In genomic region chr11:61962213-61963015, GRCh38 we compare ENCODE assay signal across 6 cellular contexts. TPM values are rescaled to one million over a fixed set of nuclear protein-coding genes. Genes with fewer than 3 reads are reported as not detected.
DNase-seq lines count a peak whose midpoint lies in the region; ATAC-seq lines count a peak whose summit lies in the region.

No MANE protein-coding gene starts in this region.

- H3K27me3 Mint-ChIP-seq in effector memory CD8-positive, alpha-beta T cell, result no peaks in the 10 kb centered on the region

- H3K27ac Mint-ChIP-seq in effector memory CD8-positive, alpha-beta T cell, result peak overlapping the region; percentile 97

- intact Hi-C loops in sciatic nerve (cut with DNase I), result no loop called here

- peak overlapping the region in 1 of 2 donors; percentile 49 for H3K4me3 Mint-ChIP-seq in effector memory CD8-positive, alpha-beta T cell

- no peaks in the 10 kb centered on the region for H3K9me3 Mint-ChIP-seq in effector memory CD8-positive, alpha-beta T cell

- H3K36me3 Mint-ChIP-seq in effector memory CD8-positive, alpha-beta T cell (ENCODE audit: insufficient read depth), result peaks cover 66% of the 10 kb centered on the region

- DNase-seq in LHCN-M2 (ENCODE audit: low read depth) (peak; percentile 51), sciatic nerve (ENCODE audit: low spot score) (peak; percentile 53), LoVo (ENCODE audit: low spot score) (no peak)
- no peak for DNase-seq in effector memory CD8-positive, alpha-beta T cell
- DNase-seq in activated CD4-positive, alpha-beta T cell treated with anti-CD3 and anti-CD28 coated beads for 48 hours, result no peak
- no peak for DNase-seq in stimulated activated CD4-positive, alpha-beta T cell treated with anti-CD3 and anti-CD28 coated beads, Interleukin-12 subunit alpha, Interleukin-12 subunit beta, amount 100 ng/mL, for 4 hours

- H3K4me1 Mint-ChIP-seq in effector memory CD8-positive, alpha-beta T cell (ENCODE audit: low read depth in 2 of 2), result peaks cover 22% of the 10 kb centered on the region in 2 donors

- ATAC-seq in effector memory CD8-positive, alpha-beta T cell (replicated peaks), result no peak
- no peak for ATAC-seq in sciatic nerve

RNA-seq across cellular contexts. Expression of gene FTH1, which starts 5.0 kb away (rescaled TPM):
- total RNA-seq in LHCN-M2 (2014; rRNA removed), result 718 and 1,060 TPM in 2 replicates
- 13,028 TPM for polyA plus RNA-seq in LHCN-M2 (2012)
- total RNA-seq in sciatic nerve, result 4,297 TPM

RNA-seq across cellular contexts. Expression of gene BEST1, which starts 12.3 kb away (rescaled TPM):
- 3.5 and 7.1 TPM in 2 replicates for total RNA-seq in LHCN-M2 (2014; rRNA removed)
- polyA plus RNA-seq in LHCN-M2 (2012), result 3.2 TPM
- total RNA-seq in sciatic nerve, result 31.3 TPM

RNA-seq across cellular contexts. Expression of gene RAB3IL1, which starts 45.0 kb away (rescaled TPM):
- total RNA-seq in LHCN-M2 (2014; rRNA removed), result 2.4 and 4.8 TPM in 2 replicates
- 6.4 TPM for polyA plus RNA-seq in LHCN-M2 (2012)
- 70.5 TPM for total RNA-seq in sciatic nerve

Comparison
In these comparisons a context has a peak if more than half of its experiments do, and no peak if none do; other contexts are left out.
1. DNase-seq: peak in LHCN-M2 (single experiment) and sciatic nerve (single experiment); none in effector memory CD8-positive, alpha-beta T cell (0 of 3), activated CD4-positive, alpha-beta T cell treated with anti-CD3 and anti-CD28 coated beads for 48 hours (single experiment), stimulated activated CD4-positive, alpha-beta T cell treated with anti-CD3 and anti-CD28 coated beads, Interleukin-12 subunit alpha, Interleukin-12 subunit beta, amount 100 ng/mL, for 4 hours (single experiment) and LoVo (single experiment).
2. RNA of gene RAB3IL1, which starts 45.0 kb away (total RNA-seq): 70.5 TPM in sciatic nerve (single experiment); 2.4 to 4.8 TPM in LHCN-M2; every median in the first group is over 10 times any median in the second.